13 cellular contexts compared by ENCODE assay signal in the genomic region with DNA sequence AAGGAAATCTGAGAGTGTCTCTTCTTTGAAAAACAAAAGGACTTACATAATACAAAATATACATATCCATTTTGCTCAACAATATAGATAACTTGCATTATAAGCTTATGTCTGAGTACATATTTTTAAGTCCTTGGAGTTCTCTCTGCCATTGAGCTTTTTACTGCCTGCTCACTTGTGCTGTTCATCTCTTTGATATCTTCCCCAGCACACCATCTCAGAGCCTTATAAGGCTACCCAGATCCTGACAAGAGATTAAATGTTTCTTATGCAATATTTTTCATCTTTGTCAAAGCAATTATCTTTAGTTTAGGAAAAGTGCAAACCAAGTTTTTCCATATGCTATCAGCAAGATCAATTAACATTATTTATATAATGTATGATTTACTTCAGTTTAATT.
DNase-seq lines count a peak whose midpoint lies in the region; ATAC-seq and TF ChIP-seq lines count a peak whose summit lies in the region.
"Had no signal": no experiment of that assay in that cellular context is flagged by ENCODE, and none has a peak within 500 bp of the region (broad histone marks: within the 10 kb centered on the region; RNA-seq: fewer than 3 reads in every experiment).

No MANE protein-coding gene starts in this region.

- H4K20me1 ChIP-seq in SK-N-SH (ENCODE audit: insufficient read depth), result no peaks in the 10 kb centered on the region

- H3K27ac Mint-ChIP-seq in activated CD8-positive, alpha-beta T cell treated with anti-CD3 and anti-CD28 coated beads, Interleukin-2, amount 10 ng/mL, durations not matched to agents 7 days and 5 days, result peak overlapping the region; percentile 73
- H3K27ac Mint-ChIP-seq in activated CD8-positive, alpha-beta T cell treated with anti-CD3 and anti-CD28 coated beads for 36 hours, result no peak overlapping the region
- H3K27ac Mint-ChIP-seq: neural progenitor cell had no signal

- H3K9me3 Mint-ChIP-seq in activated CD8-positive, alpha-beta T cell treated with anti-CD3 and anti-CD28 coated beads, Interleukin-2, amount 10 ng/mL, durations not matched to agents 7 days and 5 days (ENCODE audit: insufficient read depth), result peaks cover 9% of the 10 kb centered on the region
- peaks cover 13% of the 10 kb centered on the region for H3K9me3 Mint-ChIP-seq in activated CD8-positive, alpha-beta T cell treated with anti-CD3 and anti-CD28 coated beads for 36 hours
- H3K9me3 Mint-ChIP-seq: neural progenitor cell had no signal

- no peak overlapping the region for H3K4me3 Mint-ChIP-seq in activated CD8-positive, alpha-beta T cell treated with anti-CD3 and anti-CD28 coated beads, Interleukin-2, amount 10 ng/mL, durations not matched to agents 7 days and 5 days
- H3K4me3 Mint-ChIP-seq in activated CD8-positive, alpha-beta T cell treated with anti-CD3 and anti-CD28 coated beads for 36 hours, result no peak overlapping the region
- H3K4me3 Mint-ChIP-seq: neural progenitor cell had no signal

- no peak for ATAC-seq in activated CD8-positive, alpha-beta T cell treated with anti-CD3 and anti-CD28 coated beads, Interleukin-2, amount 10 ng/mL, durations not matched to agents 7 days and 5 days
- no peak for ATAC-seq in activated CD8-positive, alpha-beta T cell treated with anti-CD3 and anti-CD28 coated beads for 36 hours
- ATAC-seq in gastrocnemius medialis (no peak), GM18498 (IDR thresholded peaks at IDR 0.05; ENCODE audit: unreplicated experiment) (no peak), HG03378 (IDR thresholded peaks at IDR 0.05; ENCODE audit: unreplicated experiment) (no peak)
- ATAC-seq: HCT116 had no signal

- no peaks in the 10 kb centered on the region for H3K9me2 ChIP-seq in SK-N-SH

- H3K4me2 ChIP-seq in SK-N-SH, result peak overlapping the region; percentile 56; the same call in 1 of the 2 replicates
- H3K4me2 ChIP-seq: neural progenitor cell had no signal

- POLR2A ChIA-PET in activated CD8-positive, alpha-beta T cell treated with anti-CD3 and anti-CD28 coated beads, Interleukin-2, amount 10 ng/mL, durations not matched to agents 7 days and 5 days (lab: Charles Lee), result no interaction called here
- POLR2A ChIA-PET in activated CD8-positive, alpha-beta T cell treated with anti-CD3 and anti-CD28 coated beads for 36 hours (lab: Charles Lee), result interaction anchor here (0.6 kb wide), 1 partner anchor 119 kb away, joined by 3 read pairs; no protein-coding TSS in a partner anchor
- POLR2A ChIA-PET in SK-N-SH (lab: Yijun Ruan, JAX), result no interaction called here

- CTCF ChIA-PET in activated CD8-positive, alpha-beta T cell treated with anti-CD3 and anti-CD28 coated beads, Interleukin-2, amount 10 ng/mL, durations not matched to agents 7 days and 5 days (lab: Charles Lee), result interaction anchor here (1.1 to 2.7 kb wide), 5 partner anchors 34 to 1764 kb away, joined by 3 to 6 read pairs (median 4); no protein-coding TSS in a partner anchor
- CTCF ChIA-PET in activated CD8-positive, alpha-beta T cell treated with anti-CD3 and anti-CD28 coated beads for 36 hours (lab: Charles Lee), result interaction anchor here (3.2 kb wide), 1 partner anchor 34 kb away, joined by 12 read pairs; no protein-coding TSS in a partner anchor
- CTCF ChIA-PET in SK-N-SH (lab: Yijun Ruan, JAX), result interaction anchor here (0.7 kb wide), 1 partner anchor 34 kb away, joined by 3 read pairs; no protein-coding TSS in a partner anchor

- no peak for TF ChIP-seq RAD21 in SK-N-SH (IDR thresholded peaks at IDR 0.05; ENCODE audit: low read length)

- H3K4me3 ChIP-seq in SK-N-SH (ENCODE audit: low read depth in 2 of 2, low read length in 1 of 2), result no peak overlapping the region
- H3K4me3 ChIP-seq in esophagus squamous epithelium, result no peak overlapping the region
- no peak overlapping the region for H3K4me3 ChIP-seq in gastrocnemius medialis
- H3K4me3 ChIP-seq: dorsolateral prefrontal cortex, neural progenitor cell, tibial nerve had no signal

- H3K9ac ChIP-seq in SK-N-SH, result no peak overlapping the region; the same call in 1 of the 2 replicates
- H3K9ac ChIP-seq: neural progenitor cell had no signal

- no peaks in the 10 kb centered on the region for H3K27me3 Mint-ChIP-seq in activated CD8-positive, alpha-beta T cell treated with anti-CD3 and anti-CD28 coated beads, Interleukin-2, amount 10 ng/mL, durations not matched to agents 7 days and 5 days (ENCODE audit: low read depth)
- H3K27me3 Mint-ChIP-seq in activated CD8-positive, alpha-beta T cell treated with anti-CD3 and anti-CD28 coated beads for 36 hours, result no peaks in the 10 kb centered on the region

- TF ChIP-seq CTCF in activated CD8-positive, alpha-beta T cell treated with anti-CD3 and anti-CD28 coated beads for 36 hours (IDR thresholded peaks at IDR 0.05), result no peak
- TF ChIP-seq CTCF in SK-N-SH (IDR thresholded peaks at IDR 0.05) (no peak), esophagus squamous epithelium (IDR thresholded peaks at IDR 0.05) (no peak), gastrocnemius medialis (IDR thresholded peaks at IDR 0.05 in 4 of 5, conservative IDR thresholded peaks at IDR 0.05 in 1 of 5) (no peak)

- no peaks in the 10 kb centered on the region for H3K79me2 ChIP-seq in SK-N-SH (ENCODE audit: insufficient read depth)

- in situ Hi-C loops in gastrocnemius medialis (cut with MboI; ENCODE audit: low sequenced_read_pairs in 4 of 4), result no loop called here

- intact Hi-C loops in activated CD8-positive, alpha-beta T cell treated with anti-CD3 and anti-CD28 coated beads for 36 hours (cut with micrococcal nuclease), result no loop called here
- intact Hi-C loops in esophagus squamous epithelium (cut with DNase I) (no loop called here), gastrocnemius medialis (cut with DNase I; ENCODE audit: low total_unique reads) (no loop called here)

- TF ChIP-seq POLR2A in esophagus squamous epithelium (IDR thresholded peaks at IDR 0.05), result no peak
- TF ChIP-seq POLR2A in gastrocnemius medialis (IDR thresholded peaks at IDR 0.05), result no peak

- H3K4me1 Mint-ChIP-seq in activated CD8-positive, alpha-beta T cell treated with anti-CD3 and anti-CD28 coated beads, Interleukin-2, amount 10 ng/mL, durations not matched to agents 7 days and 5 days (ENCODE audit: low read depth), result peaks cover 74% of the 10 kb centered on the region
- H3K4me1 Mint-ChIP-seq in activated CD8-positive, alpha-beta T cell treated with anti-CD3 and anti-CD28 coated beads for 36 hours (ENCODE audit: low read depth), result peaks cover 48% of the 10 kb centered on the region
- H3K4me1 Mint-ChIP-seq: neural progenitor cell had no signal

- no peak for TF ChIP-seq EP300 in SK-N-SH (IDR thresholded peaks at IDR 0.05; ENCODE audit: borderline replicate concordance in 1 of 2, low read depth in 1 of 2, low read length in 1 of 2)

- peak overlapping the region; percentile 81 to 83 for H3K27ac ChIP-seq in SK-N-SH (ENCODE audit: low read depth in 2 of 2, low read length in 1 of 2)
- peak overlapping the region in 3 of 4 donors; percentile 64 to 69 (median 68) for H3K27ac ChIP-seq in esophagus squamous epithelium
- H3K27ac ChIP-seq in gastrocnemius medialis, result peak overlapping the region in 3 of 4 donors; percentile 36 to 53 (median 48)
- H3K27ac ChIP-seq: neural progenitor cell had no signal

- DNase-seq in activated CD8-positive, alpha-beta T cell treated with anti-CD3 and anti-CD28 coated beads, Interleukin-2, amount 10 ng/mL, durations not matched to agents 7 days and 5 days, result no peak
- no peak for DNase-seq in activated CD8-positive, alpha-beta T cell treated with anti-CD3 and anti-CD28 coated beads for 36 hours
- DNase-seq in SK-N-SH, result no peak
- no peak for DNase-seq in esophagus squamous epithelium (lab: John Stamatoyannopoulos, UW)
- no peak for DNase-seq in gastrocnemius medialis
- DNase-seq in NCI-H2029 treated with DMSO at 0.1 percent for 48 hours (lab: John Stamatoyannopoulos, UW), result no peak
- DNase-seq: dorsolateral prefrontal cortex, T-helper 9 cell had no signal

- H3K36me3 Mint-ChIP-seq in activated CD8-positive, alpha-beta T cell treated with anti-CD3 and anti-CD28 coated beads, Interleukin-2, amount 10 ng/mL, durations not matched to agents 7 days and 5 days (ENCODE audit: low read depth), result peaks cover 43% of the 10 kb centered on the region
- H3K36me3 Mint-ChIP-seq in activated CD8-positive, alpha-beta T cell treated with anti-CD3 and anti-CD28 coated beads for 36 hours (ENCODE audit: low read depth), result peaks cover 6% of the 10 kb centered on the region

- peaks cover 0 to 13% of the 10 kb centered on the region in 2 experiments; a peak in 2 of 4 replicates for H3K4me1 ChIP-seq in SK-N-SH (ENCODE audit: control insufficient read depth in 1 of 2, insufficient read depth in 2 of 2, low read depth in 1 of 2, low read length in 1 of 2)
- peaks cover 0 to 39% (median 12%) of the 10 kb centered on the region in 3 donors for H3K4me1 ChIP-seq in esophagus squamous epithelium
- peaks cover 5 to 16% of the 10 kb centered on the region in 2 donors for H3K4me1 ChIP-seq in gastrocnemius medialis
- H3K4me1 ChIP-seq: neural progenitor cell had no signal

- H2AFZ ChIP-seq in SK-N-SH (ENCODE audit: low read depth), result peak overlapping the region; percentile 76; the same call in 1 of the 2 replicates

- H3F3A ChIP-seq in SK-N-SH (replicated peaks; ENCODE audit: insufficient read depth), result peaks cover 7% of the 10 kb centered on the region

- no peaks in the 10 kb centered on the region for H3K9me3 ChIP-seq in SK-N-SH
- H3K9me3 ChIP-seq in esophagus squamous epithelium, result no peaks in the 10 kb centered on the region
- H3K9me3 ChIP-seq in gastrocnemius medialis, result no peaks in the 10 kb centered on the region
- H3K9me3 ChIP-seq: tibial nerve had no signal

- H3K27me3 ChIP-seq in SK-N-SH (ENCODE audit: insufficient read depth), result no peaks in the 10 kb centered on the region
- H3K27me3 ChIP-seq in esophagus squamous epithelium, result no peaks in the 10 kb centered on the region
- H3K27me3 ChIP-seq in gastrocnemius medialis, result no peaks in the 10 kb centered on the region
- H3K27me3 ChIP-seq: dorsolateral prefrontal cortex, neural progenitor cell, tibial nerve had no signal

- H3K36me3 ChIP-seq in SK-N-SH (replicated peaks in 1 of 2; ENCODE audit: control insufficient read depth in 1 of 2, insufficient read depth in 2 of 2, low read length in 1 of 2), result no peaks in the 10 kb centered on the region
- no peaks in the 10 kb centered on the region for H3K36me3 ChIP-seq in esophagus squamous epithelium
- H3K36me3 ChIP-seq in gastrocnemius medialis, result no peaks in the 10 kb centered on the region
- H3K36me3 ChIP-seq: neural progenitor cell, tibial nerve had no signal

TF ChIP-seq in SK-N-SH, 30 proteins besides CTCF, POLR2A, EP300 and RAD21 (continues in another document):
- 0 out of 2 replicates have a peak, but pooled peaks have one; percentile 8 for TF ChIP-seq PBX3 (IDR thresholded peaks at IDR 0.05)
